31 cellular contexts compared by ENCODE assay signal in the genomic region with DNA sequence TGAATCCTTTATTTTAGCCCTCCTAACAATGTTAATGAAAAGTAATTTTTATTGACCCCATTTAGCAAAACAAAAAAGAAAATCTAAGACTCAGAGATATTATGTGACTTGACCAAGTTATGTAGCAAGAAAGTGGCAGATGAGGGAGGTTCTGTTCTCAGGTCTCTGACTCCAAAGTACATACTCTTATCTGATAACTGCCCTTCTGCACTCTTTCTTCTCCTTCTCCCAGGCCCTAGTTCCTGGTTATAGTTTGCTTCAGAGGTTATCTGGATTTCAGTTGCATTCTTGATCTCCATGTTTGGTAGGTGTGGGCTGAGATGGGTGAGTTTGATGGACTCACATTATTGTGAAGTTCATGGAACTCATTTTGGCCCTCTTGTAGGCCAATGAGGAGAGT. TPM values are rescaled to one million over a fixed set of nuclear protein-coding genes. Genes with fewer than 3 reads are reported as not detected.
"Had no signal": no experiment of that assay in that cellular context is flagged by ENCODE, and none has a peak within 500 bp of the region (broad histone marks: within the 10 kb centered on the region; RNA-seq: fewer than 3 reads in every experiment).

No MANE protein-coding gene starts in this region.

- ATAC-seq: activated CD4-positive, alpha-beta T cell treated with anti-CD3 and anti-CD28 coated beads for 36 hours; activated CD4-positive, CD25-positive, alpha-beta regulatory T cell treated with anti-CD3 and anti-CD28 coated beads, Interleukin-2, amount 50 U/mL, for 24 hours; activated CD8-positive, alpha-beta T cell treated with anti-CD3 and anti-CD28 coated beads, Interleukin-2, amount 10 ng/mL, durations not matched to agents 7 days and 5 days; activated naive CD4-positive, alpha-beta T cell treated with anti-CD3 and anti-CD28 coated beads, Interleukin-2, amount 50 U/mL, for 72 hours; activated T-cell treated with anti-CD3 and anti-CD28 coated beads, Interleukin-2, amount 50 U/mL, for 4 hours; WTC11 had no signal

- H3K4me2 ChIP-seq: PC-9 had no signal

- FAIRE-seq: bronchial epithelial cell had no signal

- DNase-seq: activated CD4-positive, alpha-beta T cell treated with anti-CD3 and anti-CD28 coated beads for 36 hours; activated CD4-positive, alpha-beta T cell treated with anti-CD3 and anti-CD28 coated beads, Interleukin-2, amount 10 ng/mL, durations not matched to agents 7 days and 5 days; activated CD4-positive, alpha-beta T cell treated with anti-CD3 and anti-CD28 coated beads, Interleukin-2, amount 50 U/mL, for 48 hours; activated CD8-positive, alpha-beta T cell treated with anti-CD3 and anti-CD28 coated beads, Interleukin-2, amount 10 ng/mL, durations not matched to agents 7 days and 5 days; activated gamma-delta T cell treated with Interleukin-2 at 50 U/mL for 16 hours; activated naive CD4-positive, alpha-beta T cell treated with anti-CD3 and anti-CD28 coated beads for 36 hours; activated T-cell treated with anti-CD3 and anti-CD28 coated beads, Interleukin-2, amount 50 U/mL, for 4 hours; adrenal gland; central memory CD4-positive, alpha-beta T cell; Karpas-422; KBM-7; MG63; MV-4-11; NCI-H1092; NCI-H1436 treated with DMSO at 0.1 percent for 48 hours; NCI-H1694 treated with DMSO at 0.1 percent for 48 hours; NCI-H2029; NCI-H345; NCI-H524 treated with DMSO at 0.1 percent for 48 hours; Right ventricle myocardium superior; SW 1271; T-helper 1 cell; T-helper 2 cell; T-helper 9 cell had no signal

- H3K36me3 ChIP-seq: adrenal gland, MG63 had no signal

- H2AFZ ChIP-seq: PC-9 had no signal

- H3K9me3 ChIP-seq: adrenal gland had no signal

- H3K4me1 ChIP-seq: adrenal gland had no signal

- H3K27ac ChIP-seq: adrenal gland, PC-9 had no signal

- H3K27me3 ChIP-seq: adrenal gland, MG63 had no signal

- H3K4me3 ChIP-seq: adrenal gland, MG63, PC-9 had no signal

RNA-seq across cellular contexts. Expression of a gene that starts 4.5 kb away (rescaled TPM):
- total RNA-seq: activated CD4-positive, alpha-beta T cell treated with anti-CD3 and anti-CD28 coated beads for 36 hours; activated CD4-positive, alpha-beta T cell treated with anti-CD3 and anti-CD28 coated beads, Interleukin-2, amount 10 ng/mL, durations not matched to agents 7 days and 5 days; activated CD8-positive, alpha-beta T cell treated with anti-CD3 and anti-CD28 coated beads, Interleukin-2, amount 10 ng/mL, durations not matched to agents 7 days and 5 days; activated naive CD4-positive, alpha-beta T cell treated with anti-CD3 and anti-CD28 coated beads for 36 hours; activated naive CD4-positive, alpha-beta T cell treated with anti-CD3 and anti-CD28 coated beads, Interleukin-2, amount 50 U/mL, for 72 hours; activated T-cell treated with anti-CD3 and anti-CD28 coated beads, Interleukin-2, amount 50 U/mL, for 4 hours; activated T-helper 1 cell treated with anti-CD3 and anti-CD28 coated beads, Interleukin-12 subunit alpha, Interleukin-12 subunit beta, Interleukin-2, Interleukin-4 antibody, amounts not matched to agents 30 ng/mL and 10 ng/mL and 1 ng/mL, durations not matched to agents 14 hours and 24 hours and 36 hours; adrenal gland; bronchial epithelial cell; NCI-H460; PC-9; Right ventricle myocardium superior; WTC11 had no signal
- polyA plus RNA-seq: adrenal gland had no signal

RNA-seq across cellular contexts. Expression of a gene that starts 10.5 kb away (rescaled TPM):
- total RNA-seq: activated CD4-positive, alpha-beta T cell treated with anti-CD3 and anti-CD28 coated beads for 36 hours; activated CD4-positive, alpha-beta T cell treated with anti-CD3 and anti-CD28 coated beads, Interleukin-2, amount 10 ng/mL, durations not matched to agents 7 days and 5 days; activated CD8-positive, alpha-beta T cell treated with anti-CD3 and anti-CD28 coated beads, Interleukin-2, amount 10 ng/mL, durations not matched to agents 7 days and 5 days; activated naive CD4-positive, alpha-beta T cell treated with anti-CD3 and anti-CD28 coated beads for 36 hours; activated naive CD4-positive, alpha-beta T cell treated with anti-CD3 and anti-CD28 coated beads, Interleukin-2, amount 50 U/mL, for 72 hours; activated T-cell treated with anti-CD3 and anti-CD28 coated beads, Interleukin-2, amount 50 U/mL, for 4 hours; activated T-helper 1 cell treated with anti-CD3 and anti-CD28 coated beads, Interleukin-12 subunit alpha, Interleukin-12 subunit beta, Interleukin-2, Interleukin-4 antibody, amounts not matched to agents 30 ng/mL and 10 ng/mL and 1 ng/mL, durations not matched to agents 14 hours and 24 hours and 36 hours; adrenal gland; bronchial epithelial cell; NCI-H460; PC-9; Right ventricle myocardium superior; WTC11 had no signal
- polyA plus RNA-seq: adrenal gland had no signal

RNA-seq across cellular contexts. Expression of a gene that starts 19.1 kb away (rescaled TPM):
- total RNA-seq: activated CD4-positive, alpha-beta T cell treated with anti-CD3 and anti-CD28 coated beads for 36 hours; activated CD4-positive, alpha-beta T cell treated with anti-CD3 and anti-CD28 coated beads, Interleukin-2, amount 10 ng/mL, durations not matched to agents 7 days and 5 days; activated CD8-positive, alpha-beta T cell treated with anti-CD3 and anti-CD28 coated beads, Interleukin-2, amount 10 ng/mL, durations not matched to agents 7 days and 5 days; activated naive CD4-positive, alpha-beta T cell treated with anti-CD3 and anti-CD28 coated beads for 36 hours; activated naive CD4-positive, alpha-beta T cell treated with anti-CD3 and anti-CD28 coated beads, Interleukin-2, amount 50 U/mL, for 72 hours; activated T-cell treated with anti-CD3 and anti-CD28 coated beads, Interleukin-2, amount 50 U/mL, for 4 hours; activated T-helper 1 cell treated with anti-CD3 and anti-CD28 coated beads, Interleukin-12 subunit alpha, Interleukin-12 subunit beta, Interleukin-2, Interleukin-4 antibody, amounts not matched to agents 30 ng/mL and 10 ng/mL and 1 ng/mL, durations not matched to agents 14 hours and 24 hours and 36 hours; adrenal gland; bronchial epithelial cell; NCI-H460; PC-9; Right ventricle myocardium superior; WTC11 had no signal
- polyA plus RNA-seq: adrenal gland had no signal

RNA-seq across cellular contexts. Expression of a gene that starts 35.3 kb away (rescaled TPM):
- total RNA-seq: activated CD4-positive, alpha-beta T cell treated with anti-CD3 and anti-CD28 coated beads for 36 hours; activated CD4-positive, alpha-beta T cell treated with anti-CD3 and anti-CD28 coated beads, Interleukin-2, amount 10 ng/mL, durations not matched to agents 7 days and 5 days; activated CD8-positive, alpha-beta T cell treated with anti-CD3 and anti-CD28 coated beads, Interleukin-2, amount 10 ng/mL, durations not matched to agents 7 days and 5 days; activated naive CD4-positive, alpha-beta T cell treated with anti-CD3 and anti-CD28 coated beads for 36 hours; activated naive CD4-positive, alpha-beta T cell treated with anti-CD3 and anti-CD28 coated beads, Interleukin-2, amount 50 U/mL, for 72 hours; activated T-cell treated with anti-CD3 and anti-CD28 coated beads, Interleukin-2, amount 50 U/mL, for 4 hours; activated T-helper 1 cell treated with anti-CD3 and anti-CD28 coated beads, Interleukin-12 subunit alpha, Interleukin-12 subunit beta, Interleukin-2, Interleukin-4 antibody, amounts not matched to agents 30 ng/mL and 10 ng/mL and 1 ng/mL, durations not matched to agents 14 hours and 24 hours and 36 hours; adrenal gland; bronchial epithelial cell; NCI-H460; PC-9; Right ventricle myocardium superior; WTC11 had no signal
- polyA plus RNA-seq: adrenal gland had no signal
